In genomic region chr4:47002593-47002992, GRCh38 we compare ENCODE assay signal across 11 cellular contexts. TPM values are rescaled to one million over a fixed set of nuclear protein-coding genes. Genes with fewer than 3 reads are reported as not detected.
DNase-seq lines count a peak whose midpoint lies in the region; ATAC-seq, FAIRE-seq and TF ChIP-seq lines count a peak whose summit lies in the region.
"Had no signal": no experiment of that assay in that cellular context is flagged by ENCODE, and none has a peak within 500 bp of the region (broad histone marks: within the 10 kb centered on the region; RNA-seq: fewer than 3 reads in every experiment).

No MANE protein-coding gene starts in this region.

- no peak overlapping the region for H3K27ac Mint-ChIP-seq in stimulated activated naive CD8-positive, alpha-beta T cell treated with anti-CD3 and anti-CD28 coated beads, Interleukin-15, amount 100 ng/mL, for 72 hours

- no peak for ATAC-seq in stimulated activated naive CD8-positive, alpha-beta T cell treated with anti-CD3 and anti-CD28 coated beads, Interleukin-15, amount 100 ng/mL, for 72 hours

- no peak overlapping the region for H3K4me2 ChIP-seq in MM.1S (ENCODE audit: low read depth, low read length)
- H3K4me2 ChIP-seq: BLaER1 treated with 17β-estradiol and CSF1 and Interleukin-3, amounts not matched to agents 10 nM and 100 nM had no signal

- H3K9ac ChIP-seq in MM.1S (ENCODE audit: low read length), result no peak overlapping the region
- H3K9ac ChIP-seq: BLaER1 treated with 17β-estradiol and CSF1 and Interleukin-3, amounts not matched to agents 10 nM and 100 nM had no signal

- FAIRE-seq in GM12891 (lab: Jason Lieb, UNC), result no peak

- no peaks in the 10 kb centered on the region for H3F3A ChIP-seq in MM.1S (ENCODE audit: insufficient read depth, low read length)

- TF ChIP-seq CTCF in cardiac muscle cell (IDR thresholded peaks at IDR 0.05; ENCODE audit: low read depth, low read length) (peak; percentile 34), MM.1S (IDR thresholded peaks at IDR 0.05; ENCODE audit: low read length) (peak; percentile 37), choroid plexus epithelial cell (conservative IDR thresholded peaks at IDR 0.05; ENCODE audit: low read depth, low read length) (peak; percentile 75)

- H3K27me3 ChIP-seq in cardiac muscle cell, result peaks cover 7% of the 10 kb centered on the region
- H3K27me3 ChIP-seq in MM.1S (replicated peaks; ENCODE audit: insufficient read depth, low read length), result no peaks in the 10 kb centered on the region
- H3K27me3 ChIP-seq: ascending aorta; BLaER1 treated with 17β-estradiol and CSF1 and Interleukin-3, amounts not matched to agents 10 nM and 100 nM had no signal

- H3K9me3 Mint-ChIP-seq in stimulated activated naive CD8-positive, alpha-beta T cell treated with anti-CD3 and anti-CD28 coated beads, Interleukin-15, amount 100 ng/mL, for 72 hours, result no peaks in the 10 kb centered on the region

- no peaks in the 10 kb centered on the region for H3K27me3 Mint-ChIP-seq in stimulated activated naive CD8-positive, alpha-beta T cell treated with anti-CD3 and anti-CD28 coated beads, Interleukin-15, amount 100 ng/mL, for 72 hours

- peak in 1 of 2 donors; percentile 15 for DNase-seq in cardiac muscle cell (ENCODE audit: low read depth in 1 of 2, low spot score in 1 of 2)
- no peak for DNase-seq in cardiac septum (ENCODE audit: low spot score)
- no peak for DNase-seq in MM.1S
- peak; percentile 72 for DNase-seq in choroid plexus epithelial cell (ENCODE audit: low read depth)
- peak; percentile 25 for DNase-seq in stromal cell of bone marrow (ENCODE audit: low read depth)
- no peak for DNase-seq in NCI-H510A treated with DMSO at 0.1 percent for 48 hours (lab: John Stamatoyannopoulos, UW)
- DNase-seq in stimulated activated naive CD8-positive, alpha-beta T cell treated with anti-CD3 and anti-CD28 coated beads, Interleukin-15, amount 100 ng/mL, for 72 hours, result no peak
- DNase-seq in GM12891 (ENCODE audit: insufficient read length, low spot score), result no peak
- DNase-seq: NCI-H774 had no signal

- no peaks in the 10 kb centered on the region for H3K4me1 Mint-ChIP-seq in stimulated activated naive CD8-positive, alpha-beta T cell treated with anti-CD3 and anti-CD28 coated beads, Interleukin-15, amount 100 ng/mL, for 72 hours

- H3K27ac ChIP-seq in cardiac muscle cell (no peak overlapping the region), MM.1S (ENCODE audit: low read length) (no peak overlapping the region)
- H3K27ac ChIP-seq: ascending aorta; BLaER1 treated with 17β-estradiol and CSF1 and Interleukin-3, amounts not matched to agents 10 nM and 100 nM had no signal

- H3K79me2 ChIP-seq in MM.1S (ENCODE audit: low read length), result no peaks in the 10 kb centered on the region

- H3K4me1 ChIP-seq in cardiac muscle cell (ENCODE audit: low read depth) (no peaks in the 10 kb centered on the region), MM.1S (ENCODE audit: low read length) (no peaks in the 10 kb centered on the region)
- H3K4me1 ChIP-seq: ascending aorta; BLaER1 treated with 17β-estradiol and CSF1 and Interleukin-3, amounts not matched to agents 10 nM and 100 nM had no signal

- H2AFZ ChIP-seq in MM.1S (ENCODE audit: low read length), result no peak overlapping the region

- no peak for TF ChIP-seq POLR2A in GM12891 (IDR thresholded peaks at IDR 0.05; ENCODE audit: low read depth, low read length)

- no peaks in the 10 kb centered on the region for H4K20me1 ChIP-seq in MM.1S (ENCODE audit: insufficient read depth, low read length)
- H4K20me1 ChIP-seq: BLaER1 treated with 17β-estradiol and CSF1 and Interleukin-3, amounts not matched to agents 10 nM and 100 nM had no signal

- H3K4me3 Mint-ChIP-seq in stimulated activated naive CD8-positive, alpha-beta T cell treated with anti-CD3 and anti-CD28 coated beads, Interleukin-15, amount 100 ng/mL, for 72 hours, result no peak overlapping the region

- intact Hi-C loops in cardiac septum (cut with DNase I), result loop anchor here (5.0 kb wide), 1 partner anchor 70 kb away; no protein-coding TSS in a partner anchor

- H3K9me3 ChIP-seq in cardiac muscle cell (ENCODE audit: low read depth), result no peaks in the 10 kb centered on the region
- no peaks in the 10 kb centered on the region for H3K9me3 ChIP-seq in MM.1S (replicated peaks; ENCODE audit: insufficient read depth, low read length)
- H3K9me3 ChIP-seq: ascending aorta; BLaER1 treated with 17β-estradiol and CSF1 and Interleukin-3, amounts not matched to agents 10 nM and 100 nM had no signal

- H3K36me3 ChIP-seq in cardiac muscle cell, result no peaks in the 10 kb centered on the region
- H3K36me3 ChIP-seq in MM.1S (replicated peaks; ENCODE audit: insufficient read depth, low read length), result no peaks in the 10 kb centered on the region
- H3K36me3 ChIP-seq: ascending aorta; BLaER1 treated with 17β-estradiol and CSF1 and Interleukin-3, amounts not matched to agents 10 nM and 100 nM had no signal

- H3K4me3 ChIP-seq in cardiac muscle cell (no peak overlapping the region), MM.1S (ENCODE audit: low read length) (no peak overlapping the region), choroid plexus epithelial cell (ENCODE audit: low read depth, low read length) (no peak overlapping the region)
- H3K4me3 ChIP-seq: ascending aorta; BLaER1 treated with 17β-estradiol and CSF1 and Interleukin-3, amounts not matched to agents 10 nM and 100 nM had no signal

- H3K9me2 ChIP-seq in MM.1S (replicated peaks; ENCODE audit: insufficient read depth, low read length), result no peaks in the 10 kb centered on the region

TF ChIP-seq in GM12891, 5 proteins besides CTCF, POLR2A, EP300 and RAD21:
- no peak for TF ChIP-seq POLR2AphosphoS5 (IDR thresholded peaks at IDR 0.05; ENCODE audit: low read depth, low read length)
- no peak for TF ChIP-seq PAX5 (IDR thresholded peaks at IDR 0.05; ENCODE audit: insufficient read depth, low read length, severe bottlenecking)
- TF ChIP-seq TAF1 (IDR thresholded peaks at IDR 0.05; ENCODE audit: low read depth, low read length), result no peak
- TF ChIP-seq POU2F2 (IDR thresholded peaks at IDR 0.05; ENCODE audit: low read depth, low read length), result no peak
- TF ChIP-seq SPI1 (IDR thresholded peaks at IDR 0.05; ENCODE audit: low read depth, low read length), result no peak
TF ChIP-seq in GM12891: peak in this region for 0.

RNA-seq across cellular contexts. Expression of gene GABRA4, which starts 9.2 kb away (rescaled TPM):
- 0.03 and 0.28 TPM in 2 replicates for total RNA-seq in cardiac muscle cell
- polyA plus RNA-seq in cardiac muscle cell, result 0.42 and 0.45 TPM in 2 replicates
- total RNA-seq in cardiac septum, result 65.5 TPM
- polyA plus RNA-seq in GM12891 (2012; ENCODE audit: low read depth, missing spikeins), result 0.21 TPM

RNA-seq across cellular contexts. Expression of gene GABRB1, which starts 28.8 kb away (rescaled TPM):
- total RNA-seq in cardiac muscle cell (0.42 and 0.67 TPM in 2 replicates), cardiac septum (10.7 TPM)
- 1.1 and 1.5 TPM in 2 replicates for polyA plus RNA-seq in cardiac muscle cell
- polyA plus RNA-seq in GM12891 (2012; ENCODE audit: low read depth, missing spikeins), result not detected

Comparison
In these comparisons a context has a peak if more than half of its experiments do, and no peak if none do; other contexts are left out.
1. RNA of gene GABRA4, which starts 9.2 kb away (total RNA-seq): 65.5 TPM in cardiac septum (single experiment); 0.03 to 0.28 TPM in cardiac muscle cell; every median in the first group is over 10 times any median in the second.
2. DNase-seq: peak in choroid plexus epithelial cell (single experiment) and stromal cell of bone marrow (single experiment); none in cardiac septum (single experiment), MM.1S (single experiment), NCI-H510A treated with DMSO at 0.1 percent for 48 hours (single experiment), stimulated activated naive CD8-positive, alpha-beta T cell treated with anti-CD3 and anti-CD28 coated beads, Interleukin-15, amount 100 ng/mL, for 72 hours (0 of 2) and GM12891 (single experiment).
3. Peak in every context shown above with its lines, with median percentiles within 50 percentile points of each other: CTCF ChIP-seq.